In genomic region chr11:45455536-45455935, GRCh38 we compare ENCODE assay signal across 9 cellular contexts.
"Had no signal": no experiment of that assay in that cellular context is flagged by ENCODE, and none has a peak within 500 bp of the region (broad histone marks: within the 10 kb centered on the region; RNA-seq: fewer than 3 reads in every experiment).

No MANE protein-coding gene starts in this region.

- H3K4me3 ChIP-seq: gastrocnemius medialis, heart right ventricle, neural progenitor cell, ovary had no signal

- H3K9me3 ChIP-seq: gastrocnemius medialis, ovary had no signal

- H3K36me3 ChIP-seq: gastrocnemius medialis, heart right ventricle, neural progenitor cell, ovary had no signal

- DNase-seq: activated CD4-positive, alpha-beta T cell treated with anti-CD3 and anti-CD28 coated beads, Interleukin-2, amount 50 U/mL, for 1 hour; activated naive CD4-positive, alpha-beta T cell; aorta; gastrocnemius medialis; heart right ventricle; naive B cell; ovary; stimulated activated CD4-positive, alpha-beta T cell treated with anti-CD3 and anti-CD28 coated beads, Interleukin-2, amount 100 ng/mL, for 24 hours had no signal

- H3K9ac ChIP-seq: neural progenitor cell had no signal

- H2AFZ ChIP-seq: neural progenitor cell had no signal

- H3K27ac ChIP-seq: gastrocnemius medialis, heart right ventricle, neural progenitor cell, ovary had no signal

- H3K4me2 ChIP-seq: neural progenitor cell had no signal

- H3K4me1 ChIP-seq: gastrocnemius medialis, neural progenitor cell had no signal

- H3K27me3 ChIP-seq: neural progenitor cell, ovary had no signal
